Comparison of ENCODE assay signal across 9 cellular contexts in genomic region chr7:49775065-49775948, GRCh38. TPM values are rescaled to one million over a fixed set of nuclear protein-coding genes. Genes with fewer than 3 reads are reported as not detected.
DNase-seq lines count a peak whose midpoint lies in the region; ATAC-seq and TF ChIP-seq lines count a peak whose summit lies in the region.
"Had no signal": no experiment of that assay in that cellular context is flagged by ENCODE, and none has a peak within 500 bp of the region (broad histone marks: within the 10 kb centered on the region; RNA-seq: fewer than 3 reads in every experiment).

No MANE protein-coding gene starts in this region.

- no peak for ATAC-seq in activated CD8-positive, alpha-beta memory T cell treated with anti-CD3 and anti-CD28 coated beads, Interleukin-2, amount 10 ng/mL, durations not matched to agents 7 days and 5 days
- no peak for ATAC-seq in HG03565 (IDR thresholded peaks at IDR 0.05; ENCODE audit: unreplicated experiment)

- peaks cover 61% of the 10 kb centered on the region for H3K27me3 Mint-ChIP-seq in activated CD8-positive, alpha-beta memory T cell treated with anti-CD3 and anti-CD28 coated beads, Interleukin-2, amount 10 ng/mL, durations not matched to agents 7 days and 5 days

- CTCF ChIA-PET in activated CD8-positive, alpha-beta memory T cell treated with anti-CD3 and anti-CD28 coated beads, Interleukin-2, amount 10 ng/mL, durations not matched to agents 7 days and 5 days (lab: Charles Lee) = no interaction called here

- H3K27ac Mint-ChIP-seq in activated CD8-positive, alpha-beta memory T cell treated with anti-CD3 and anti-CD28 coated beads, Interleukin-2, amount 10 ng/mL, durations not matched to agents 7 days and 5 days = no peak overlapping the region

- TF ChIP-seq CTCF in WERI-Rb-1 (IDR thresholded peaks at IDR 0.05; ENCODE audit: low read depth, low read length) = no peak

- H3K4me3 Mint-ChIP-seq in activated CD8-positive, alpha-beta memory T cell treated with anti-CD3 and anti-CD28 coated beads, Interleukin-2, amount 10 ng/mL, durations not matched to agents 7 days and 5 days = no peak overlapping the region

- no peaks in the 10 kb centered on the region for H3K4me1 ChIP-seq in iPS DF 6.9 (ENCODE audit: control insufficient read depth, insufficient read depth, low read length)

- H3K36me3 ChIP-seq in WERI-Rb-1 = no peaks in the 10 kb centered on the region
- no peaks in the 10 kb centered on the region for H3K36me3 ChIP-seq in iPS DF 6.9 (ENCODE audit: control insufficient read depth, insufficient read depth, low read length)

- WGBS in iPS DF 6.9 (ENCODE audit: insufficient coverage, insufficient read length) = no CpG with 5 or more reads among the region's 106 CpGs

- H3K9me3 ChIP-seq in WERI-Rb-1 (ENCODE audit: severe bottlenecking) (no peaks in the 10 kb centered on the region), iPS DF 6.9 (ENCODE audit: control insufficient read depth, insufficient read depth, low read length) (no peaks in the 10 kb centered on the region)

- DNase-seq in ELF-1 (ENCODE audit: low read depth, low spot score) (peak; percentile 31), WERI-Rb-1 (peak; percentile 30), iPS DF 6.9 (ENCODE audit: low read depth, low spot score) (no peak), posterior cingulate gyrus (peak in 6 of 10 donors; percentile 14 to 88 (median 27)), ureter (ENCODE audit: low spot score) (no peak), RPMI8226 (no peak)
- DNase-seq in activated CD8-positive, alpha-beta memory T cell treated with anti-CD3 and anti-CD28 coated beads, Interleukin-2, amount 10 ng/mL, durations not matched to agents 7 days and 5 days = no peak
- DNase-seq: NCI-H526 treated with DMSO at 0.1 percent for 48 hours had no signal

- H3K4me1 Mint-ChIP-seq in activated CD8-positive, alpha-beta memory T cell treated with anti-CD3 and anti-CD28 coated beads, Interleukin-2, amount 10 ng/mL, durations not matched to agents 7 days and 5 days = peaks cover 5% of the 10 kb centered on the region

- no peaks in the 10 kb centered on the region for H3K9me3 Mint-ChIP-seq in activated CD8-positive, alpha-beta memory T cell treated with anti-CD3 and anti-CD28 coated beads, Interleukin-2, amount 10 ng/mL, durations not matched to agents 7 days and 5 days (ENCODE audit: low read depth)

- intact Hi-C loops in posterior cingulate gyrus (cut with DNase I) = no loop called here

- H3K36me3 Mint-ChIP-seq in activated CD8-positive, alpha-beta memory T cell treated with anti-CD3 and anti-CD28 coated beads, Interleukin-2, amount 10 ng/mL, durations not matched to agents 7 days and 5 days = peaks cover 6% of the 10 kb centered on the region

- peak overlapping the region; percentile 66 for H3K4me3 ChIP-seq in WERI-Rb-1 (ENCODE audit: low read depth, low read length)
- peak overlapping the region; percentile 43; the same call in 1 of the 2 replicates for H3K4me3 ChIP-seq in iPS DF 6.9 (ENCODE audit: low read length)

- H3K27me3 ChIP-seq in WERI-Rb-1 (ENCODE audit: insufficient read depth, low read depth, severe bottlenecking) = peaks cover 27% of the 10 kb centered on the region
- H3K27me3 ChIP-seq in iPS DF 6.9 (ENCODE audit: control insufficient read depth, insufficient read depth, low read length) = peaks cover 37% of the 10 kb centered on the region; the same call in 1 of the 2 replicates

- no peak overlapping the region for H3K27ac ChIP-seq in WERI-Rb-1
- H3K27ac ChIP-seq in iPS DF 6.9 (ENCODE audit: low read length) = no peak overlapping the region

RNA-seq across cellular contexts. Expression of gene VWC2, which starts 1.9 kb away (rescaled TPM):
- 0.10 TPM for total RNA-seq in ureter
- total RNA-seq in activated CD8-positive, alpha-beta memory T cell treated with anti-CD3 and anti-CD28 coated beads, Interleukin-2, amount 10 ng/mL, durations not matched to agents 7 days and 5 days = not detected

Comparison
In these comparisons a context has a peak if more than half of its experiments do, and no peak if none do; other contexts are left out.
1. DNase-seq: peak in ELF-1 (single experiment), WERI-Rb-1 (single experiment) and posterior cingulate gyrus (6 of 10); none in iPS DF 6.9 (single experiment), ureter (single experiment), RPMI8226 (single experiment) and activated CD8-positive, alpha-beta memory T cell treated with anti-CD3 and anti-CD28 coated beads, Interleukin-2, amount 10 ng/mL, durations not matched to agents 7 days and 5 days (single experiment).